ENCODE assay signal across 17 cellular contexts in genomic region chr6:147077251-147077650, GRCh38.
DNase-seq lines count a peak whose midpoint lies in the region; ATAC-seq and TF ChIP-seq lines count a peak whose summit lies in the region.
"Had no signal": no experiment of that assay in that cellular context is flagged by ENCODE, and none has a peak within 500 bp of the region (broad histone marks: within the 10 kb centered on the region; RNA-seq: fewer than 3 reads in every experiment).

No MANE protein-coding gene starts in this region.

- H3K27me3 ChIP-seq in lung (ENCODE audit: control insufficient read depth, insufficient read depth) (no peaks in the 10 kb centered on the region), upper lobe of left lung (no peaks in the 10 kb centered on the region)
- H3K27me3 ChIP-seq: foreskin keratinocyte had no signal

- H3K27ac ChIP-seq in lung (ENCODE audit: low read depth in 1 of 2, low read length in 1 of 2) (no peak overlapping the region), upper lobe of left lung (peak overlapping the region in 1 of 4 donors; percentile 5)
- H3K27ac ChIP-seq: foreskin keratinocyte had no signal

- POLR2A ChIA-PET in GM10248 (lab: Yijun Ruan, JAX): no interaction called here

- no peaks in the 10 kb centered on the region for H3K9me3 ChIP-seq in lung (ENCODE audit: control insufficient read depth in 2 of 2, insufficient read depth in 1 of 2, low read length in 1 of 2)
- no peaks in the 10 kb centered on the region for H3K9me3 ChIP-seq in upper lobe of left lung

- intact Hi-C loops in Right ventricle myocardium superior (cut with DNase I) (no loop called here), left cardiac atrium (cut with DNase I) (no loop called here)

- TF ChIP-seq EP300 in upper lobe of left lung (IDR thresholded peaks at IDR 0.05): peak in 1 of 4 donors; percentile 47

- ATAC-seq in Right ventricle myocardium superior (ENCODE audit: poor library complexity) (peak; percentile 68), left cardiac atrium (no peak), lung (ENCODE audit: insufficient read depth, low FRiP score) (peak; percentile 48), upper lobe of left lung (ENCODE audit: low FRiP score in 2 of 2) (peak; percentile 40 to 77), HG03521 (IDR thresholded peaks at IDR 0.05; ENCODE audit: unreplicated experiment) (no peak)
- ATAC-seq: activated naive CD8-positive, alpha-beta T cell treated with anti-CD3 and anti-CD28 coated beads, Interleukin-2, amount 50 U/mL, for 24 hours; activated T-cell treated with anti-CD3 and anti-CD28 coated beads, Interleukin-2, amount 50 U/mL, for 72 hours; foreskin keratinocyte had no signal

- no peak overlapping the region for H3K4me3 ChIP-seq in lung
- no peak overlapping the region for H3K4me3 ChIP-seq in upper lobe of left lung

- CTCF ChIA-PET in GM10248 (lab: Yijun Ruan, JAX): interaction anchor here (1.1 kb wide), 1 partner anchor 18 kb away, joined by 3 read pairs; no protein-coding TSS in a partner anchor

- no peaks in the 10 kb centered on the region for H3K36me3 ChIP-seq in lung (ENCODE audit: control insufficient read depth in 2 of 2, insufficient read depth in 2 of 2, low read length in 2 of 2)
- H3K36me3 ChIP-seq in upper lobe of left lung: no peaks in the 10 kb centered on the region

- peak; percentile 46 for DNase-seq in Right ventricle myocardium superior
- DNase-seq in left cardiac atrium: no peak
- peak in 41 of 56 donors; percentile 10 to 79 (median 37) for DNase-seq in amygdala (lab: John Stamatoyannopoulos, UW)
- DNase-seq in lung (ENCODE audit: low spot score): peak; percentile 73
- DNase-seq in upper lobe of left lung: peak in 1 of 2 donors; percentile 81
- no peak for DNase-seq in GM10248 (ENCODE audit: extremely low spot score)
- no peak for DNase-seq in stimulated activated CD4-positive, alpha-beta T cell treated with anti-CD3 and anti-CD28 coated beads, Interleukin-1b, Interleukin-23, amount 100 ng/mL, for 48 hours
- DNase-seq: activated CD4-positive, alpha-beta memory T cell treated with anti-CD3 and anti-CD28 coated beads, Interleukin-2, amount 10 ng/mL, durations not matched to agents 7 days and 5 days; activated naive CD8-positive, alpha-beta T cell treated with anti-CD3 and anti-CD28 coated beads, Interleukin-2, amount 50 U/mL, for 24 hours; activated T-cell treated with anti-CD3 and anti-CD28 coated beads, Interleukin-2, amount 50 U/mL, for 72 hours; CD8-positive, alpha-beta memory T cell; foreskin keratinocyte; KG1; NCI-H1105 treated with DMSO at 0.1 percent for 48 hours; NCI-H2227 treated with DMSO at 0.1 percent for 48 hours; stimulated activated CD4-positive, alpha-beta T cell treated with anti-CD3 and anti-CD28 coated beads, Interleukin-4, amount 100 ng/mL, for 4 hours had no signal

- H3K4me1 ChIP-seq in lung (ENCODE audit: control insufficient read depth in 2 of 2, insufficient read depth in 2 of 2, low read length in 2 of 2) (no peaks in the 10 kb centered on the region), upper lobe of left lung (no peaks in the 10 kb centered on the region)

- 68 to 86% methylated on average over 5 of the region's 5 CpGs for WGBS in lung, 2 donors
- 55 to 60% methylated on average over 5 of the region's 5 CpGs for WGBS in upper lobe of left lung, 2 donors

- TF ChIP-seq CTCF in lung (IDR thresholded peaks at IDR 0.05; ENCODE audit: control extremely low read depth, extremely low read depth) (no peak), upper lobe of left lung (IDR thresholded peaks at IDR 0.05) (no peak), GM10248 (IDR thresholded peaks at IDR 0.05; ENCODE audit: control extremely low read depth, extremely low read depth, low read depth, missing control alignments) (no peak)

- peak in 1 of 4 donors; percentile 23 for TF ChIP-seq POLR2A in upper lobe of left lung (IDR thresholded peaks at IDR 0.05)

Comparison
In these comparisons a context has a peak if more than half of its experiments do, and no peak if none do; other contexts are left out.
1. ATAC-seq: peak in Right ventricle myocardium superior (single experiment), lung (single experiment) and upper lobe of left lung (2 of 2); none in left cardiac atrium (0 of 2) and HG03521 (single experiment).
2. DNase-seq: peak in Right ventricle myocardium superior (single experiment), amygdala (41 of 56) and lung (single experiment); none in left cardiac atrium (single experiment), GM10248 (single experiment) and stimulated activated CD4-positive, alpha-beta T cell treated with anti-CD3 and anti-CD28 coated beads, Interleukin-1b, Interleukin-23, amount 100 ng/mL, for 48 hours (single experiment).